Comparison of ENCODE assay signal across 1 cellular context in the genomic region with DNA sequence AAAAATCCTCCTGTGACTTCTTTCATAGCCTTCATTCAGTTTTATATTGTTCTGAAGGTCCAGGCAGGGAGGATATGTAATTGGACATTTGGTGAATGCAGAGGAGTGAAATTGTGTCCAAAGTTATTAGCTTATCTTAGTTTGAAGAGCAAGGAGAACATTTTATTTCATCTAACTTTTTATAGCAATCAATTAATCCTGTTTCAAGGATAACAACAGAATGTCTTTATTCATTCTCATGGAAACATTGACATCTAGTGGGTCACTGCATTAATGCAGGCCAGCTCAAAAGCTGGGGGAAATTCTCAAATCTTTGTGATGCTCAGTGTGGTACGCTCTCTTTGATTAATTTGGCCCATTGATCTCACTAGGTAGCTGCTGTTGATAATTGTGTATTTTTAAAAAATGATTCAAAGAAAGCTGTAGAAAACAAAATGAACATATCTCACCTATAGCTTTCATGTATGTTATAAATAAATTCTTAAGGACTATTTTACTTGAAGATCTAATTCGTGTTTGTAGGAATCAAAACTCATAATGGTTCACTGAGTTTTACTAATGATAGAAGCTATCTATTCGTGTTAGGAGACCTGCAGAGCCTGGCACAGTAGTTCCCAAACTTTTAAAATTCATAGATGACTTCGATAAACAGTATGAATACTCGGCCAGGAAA.
TF ChIP-seq lines count a peak whose summit lies in the region.

No MANE protein-coding gene starts in this region.

TF ChIP-seq in GM23338, 12 proteins besides CTCF, POLR2A, EP300 and RAD21 (continued from another document):
- TF ChIP-seq, protein P1, sequence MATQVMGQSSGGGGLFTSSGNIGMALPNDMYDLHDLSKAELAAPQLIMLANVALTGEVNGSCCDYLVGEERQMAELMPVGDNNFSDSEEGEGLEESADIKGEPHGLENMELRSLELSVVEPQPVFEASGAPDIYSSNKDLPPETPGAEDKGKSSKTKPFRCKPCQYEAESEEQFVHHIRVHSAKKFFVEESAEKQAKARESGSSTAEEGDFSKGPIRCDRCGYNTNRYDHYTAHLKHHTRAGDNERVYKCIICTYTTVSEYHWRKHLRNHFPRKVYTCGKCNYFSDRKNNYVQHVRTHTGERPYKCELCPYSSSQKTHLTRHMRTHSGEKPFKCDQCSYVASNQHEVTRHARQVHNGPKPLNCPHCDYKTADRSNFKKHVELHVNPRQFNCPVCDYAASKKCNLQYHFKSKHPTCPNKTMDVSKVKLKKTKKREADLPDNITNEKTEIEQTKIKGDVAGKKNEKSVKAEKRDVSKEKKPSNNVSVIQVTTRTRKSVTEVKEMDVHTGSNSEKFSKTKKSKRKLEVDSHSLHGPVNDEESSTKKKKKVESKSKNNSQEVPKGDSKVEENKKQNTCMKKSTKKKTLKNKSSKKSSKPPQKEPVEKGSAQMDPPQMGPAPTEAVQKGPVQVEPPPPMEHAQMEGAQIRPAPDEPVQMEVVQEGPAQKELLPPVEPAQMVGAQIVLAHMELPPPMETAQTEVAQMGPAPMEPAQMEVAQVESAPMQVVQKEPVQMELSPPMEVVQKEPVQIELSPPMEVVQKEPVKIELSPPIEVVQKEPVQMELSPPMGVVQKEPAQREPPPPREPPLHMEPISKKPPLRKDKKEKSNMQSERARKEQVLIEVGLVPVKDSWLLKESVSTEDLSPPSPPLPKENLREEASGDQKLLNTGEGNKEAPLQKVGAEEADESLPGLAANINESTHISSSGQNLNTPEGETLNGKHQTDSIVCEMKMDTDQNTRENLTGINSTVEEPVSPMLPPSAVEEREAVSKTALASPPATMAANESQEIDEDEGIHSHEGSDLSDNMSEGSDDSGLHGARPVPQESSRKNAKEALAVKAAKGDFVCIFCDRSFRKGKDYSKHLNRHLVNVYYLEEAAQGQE (IDR thresholded peaks at IDR 0.05; ENCODE audit: unreplicated experiment), result no peak
- TF ChIP-seq, protein P2, sequence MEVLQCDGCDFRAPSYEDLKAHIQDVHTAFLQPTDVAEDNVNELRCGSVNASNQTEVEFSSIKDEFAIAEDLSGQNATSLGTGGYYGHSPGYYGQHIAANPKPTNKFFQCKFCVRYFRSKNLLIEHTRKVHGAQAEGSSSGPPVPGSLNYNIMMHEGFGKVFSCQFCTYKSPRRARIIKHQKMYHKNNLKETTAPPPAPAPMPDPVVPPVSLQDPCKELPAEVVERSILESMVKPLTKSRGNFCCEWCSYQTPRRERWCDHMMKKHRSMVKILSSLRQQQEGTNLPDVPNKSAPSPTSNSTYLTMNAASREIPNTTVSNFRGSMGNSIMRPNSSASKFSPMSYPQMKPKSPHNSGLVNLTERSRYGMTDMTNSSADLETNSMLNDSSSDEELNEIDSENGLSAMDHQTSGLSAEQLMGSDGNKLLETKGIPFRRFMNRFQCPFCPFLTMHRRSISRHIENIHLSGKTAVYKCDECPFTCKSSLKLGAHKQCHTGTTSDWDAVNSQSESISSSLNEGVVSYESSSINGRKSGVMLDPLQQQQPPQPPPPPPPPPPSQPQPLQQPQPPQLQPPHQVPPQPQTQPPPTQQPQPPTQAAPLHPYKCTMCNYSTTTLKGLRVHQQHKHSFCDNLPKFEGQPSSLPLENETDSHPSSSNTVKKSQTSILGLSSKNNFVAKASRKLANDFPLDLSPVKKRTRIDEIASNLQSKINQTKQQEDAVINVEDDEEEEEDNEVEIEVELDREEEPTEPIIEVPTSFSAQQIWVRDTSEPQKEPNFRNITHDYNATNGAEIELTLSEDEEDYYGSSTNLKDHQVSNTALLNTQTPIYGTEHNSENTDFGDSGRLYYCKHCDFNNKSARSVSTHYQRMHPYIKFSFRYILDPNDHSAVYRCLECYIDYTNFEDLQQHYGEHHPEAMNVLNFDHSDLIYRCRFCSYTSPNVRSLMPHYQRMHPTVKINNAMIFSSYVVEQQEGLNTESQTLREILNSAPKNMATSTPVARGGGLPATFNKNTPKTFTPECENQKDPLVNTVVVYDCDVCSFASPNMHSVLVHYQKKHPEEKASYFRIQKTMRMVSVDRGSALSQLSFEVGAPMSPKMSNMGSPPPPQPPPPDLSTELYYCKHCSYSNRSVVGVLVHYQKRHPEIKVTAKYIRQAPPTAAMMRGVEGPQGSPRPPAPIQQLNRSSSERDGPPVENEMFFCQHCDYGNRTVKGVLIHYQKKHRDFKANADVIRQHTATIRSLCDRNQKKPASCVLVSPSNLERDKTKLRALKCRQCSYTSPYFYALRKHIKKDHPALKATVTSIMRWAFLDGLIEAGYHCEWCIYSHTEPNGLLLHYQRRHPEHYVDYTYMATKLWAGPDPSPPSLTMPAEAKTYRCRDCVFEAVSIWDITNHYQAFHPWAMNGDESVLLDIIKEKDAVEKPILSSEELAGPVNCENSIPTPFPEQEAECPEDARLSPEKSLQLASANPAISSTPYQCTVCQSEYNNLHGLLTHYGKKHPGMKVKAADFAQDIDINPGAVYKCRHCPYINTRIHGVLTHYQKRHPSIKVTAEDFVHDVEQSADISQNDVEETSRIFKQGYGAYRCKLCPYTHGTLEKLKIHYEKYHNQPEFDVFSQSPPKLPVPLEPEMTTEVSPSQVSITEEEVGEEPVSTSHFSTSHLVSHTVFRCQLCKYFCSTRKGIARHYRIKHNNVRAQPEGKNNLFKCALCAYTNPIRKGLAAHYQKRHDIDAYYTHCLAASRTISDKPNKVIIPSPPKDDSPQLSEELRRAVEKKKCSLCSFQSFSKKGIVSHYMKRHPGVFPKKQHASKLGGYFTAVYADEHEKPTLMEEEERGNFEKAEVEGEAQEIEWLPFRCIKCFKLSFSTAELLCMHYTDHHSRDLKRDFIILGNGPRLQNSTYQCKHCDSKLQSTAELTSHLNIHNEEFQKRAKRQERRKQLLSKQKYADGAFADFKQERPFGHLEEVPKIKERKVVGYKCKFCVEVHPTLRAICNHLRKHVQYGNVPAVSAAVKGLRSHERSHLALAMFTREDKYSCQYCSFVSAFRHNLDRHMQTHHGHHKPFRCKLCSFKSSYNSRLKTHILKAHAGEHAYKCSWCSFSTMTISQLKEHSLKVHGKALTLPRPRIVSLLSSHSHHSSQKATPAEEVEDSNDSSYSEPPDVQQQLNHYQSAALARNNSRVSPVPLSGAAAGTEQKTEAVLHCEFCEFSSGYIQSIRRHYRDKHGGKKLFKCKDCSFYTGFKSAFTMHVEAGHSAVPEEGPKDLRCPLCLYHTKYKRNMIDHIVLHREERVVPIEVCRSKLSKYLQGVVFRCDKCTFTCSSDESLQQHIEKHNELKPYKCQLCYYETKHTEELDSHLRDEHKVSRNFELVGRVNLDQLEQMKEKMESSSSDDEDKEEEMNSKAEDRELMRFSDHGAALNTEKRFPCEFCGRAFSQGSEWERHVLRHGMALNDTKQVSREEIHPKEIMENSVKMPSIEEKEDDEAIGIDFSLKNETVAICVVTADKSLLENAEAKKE (CRISPR knock-in tag; IDR thresholded peaks at IDR 0.05), result no peak
- TF ChIP-seq STAT1 (IDR thresholded peaks at IDR 0.05; ENCODE audit: unreplicated experiment), result no peak
- TF ChIP-seq NANOG (IDR thresholded peaks at IDR 0.05; ENCODE audit: borderline replicate concordance), result no peak
